1 cellular context compared by ENCODE assay signal in genomic region chr16:58859958-58860669, GRCh38.
A peak's percentile ranks its signal among the peaks of the same experiment; 100 is the strongest.
TF ChIP-seq lines count a peak whose summit lies in the region.

No MANE protein-coding gene starts in this region.

TF ChIP-seq in K562, 482 proteins besides CTCF, POLR2A, EP300 and RAD21 (continued from another document and continues in another):
- TF ChIP-seq E2F8 (IDR thresholded peaks at IDR 0.05; ENCODE audit: low read depth, partially characterized antibody) (peak; percentile 21), ZNF764 (CRISPR knock-in tag; IDR thresholded peaks at IDR 0.05; ENCODE audit: low read depth) (no peak), HNRNPH1 (optimal IDR thresholded peaks at IDR 0.05; ENCODE audit: low read depth, low read length) (no peak), FOXK1 (CRISPR knock-in tag; IDR thresholded peaks at IDR 0.05; ENCODE audit: borderline replicate concordance) (no peak), ZBTB49 (CRISPR knock-in tag; IDR thresholded peaks at IDR 0.05; ENCODE audit: borderline replicate concordance) (no peak), MCM3 (IDR thresholded peaks at IDR 0.05) (no peak), ZEB2 (IDR thresholded peaks at IDR 0.05) (peak; percentile 70; the same call in 1 of the 2 replicates), CHCHD3 (CRISPR knock-in tag; IDR thresholded peaks at IDR 0.05) (no peak), NFE2 (IDR thresholded peaks at IDR 0.05; ENCODE audit: low read depth) (peak; percentile 61), U2AF2 (optimal IDR thresholded peaks at IDR 0.05; ENCODE audit: low read depth, low read length) (no peak), ZNF584 (CRISPR knock-in tag; IDR thresholded peaks at IDR 0.05; ENCODE audit: low read depth) (no peak), RFX5 (IDR thresholded peaks at IDR 0.05; ENCODE audit: low read depth, low read length) (0 out of 2 replicates have a peak, but pooled peaks have one; percentile 44), SRSF7 (optimal IDR thresholded peaks at IDR 0.05; ENCODE audit: low read depth, low read length) (no peak), BCL6 (CRISPR knock-in tag; IDR thresholded peaks at IDR 0.05) (no peak), SRSF9 (IDR thresholded peaks at IDR 0.05; ENCODE audit: borderline replicate concordance, low read depth, low read length) (no peak), CREBBP (IDR thresholded peaks at IDR 0.05; ENCODE audit: low read depth, low read length) (no peak), ZNF77 (CRISPR knock-in tag; IDR thresholded peaks at IDR 0.05) (no peak), KDM1A (IDR thresholded peaks at IDR 0.05) (peak; percentile 70 to 77), SRF (CRISPR knock-in tag; IDR thresholded peaks at IDR 0.05) (peak in 1 of 2 experiments; percentile 86; a peak in 1 of 4 replicates), NR3C1 (CRISPR knock-in tag; IDR thresholded peaks at IDR 0.05) (no peak), ZNF561 (CRISPR knock-in tag; conservative IDR thresholded peaks at IDR 0.05) (no peak), MAFF (IDR thresholded peaks at IDR 0.05; ENCODE audit: low read length) (0 out of 2 replicates have a peak, but pooled peaks have one; percentile 43), ZNF184 (CRISPR knock-in tag; IDR thresholded peaks at IDR 0.05) (no peak), ZNF280B (CRISPR knock-in tag; IDR thresholded peaks at IDR 0.05) (no peak), NEUROD1 (IDR thresholded peaks at IDR 0.05; ENCODE audit: borderline replicate concordance, low read depth, low read length, partially characterized antibody) (peak; percentile 30), ZBTB1 (CRISPR knock-in tag; IDR thresholded peaks at IDR 0.05; ENCODE audit: borderline replicate concordance, low read depth) (no peak), ZNF24 (IDR thresholded peaks at IDR 0.05) (peak; percentile 51; the same call in 1 of the 2 replicates), SNIP1 (IDR thresholded peaks at IDR 0.05; ENCODE audit: low read depth) (no peak)
- TF ChIP-seq, protein P1, sequence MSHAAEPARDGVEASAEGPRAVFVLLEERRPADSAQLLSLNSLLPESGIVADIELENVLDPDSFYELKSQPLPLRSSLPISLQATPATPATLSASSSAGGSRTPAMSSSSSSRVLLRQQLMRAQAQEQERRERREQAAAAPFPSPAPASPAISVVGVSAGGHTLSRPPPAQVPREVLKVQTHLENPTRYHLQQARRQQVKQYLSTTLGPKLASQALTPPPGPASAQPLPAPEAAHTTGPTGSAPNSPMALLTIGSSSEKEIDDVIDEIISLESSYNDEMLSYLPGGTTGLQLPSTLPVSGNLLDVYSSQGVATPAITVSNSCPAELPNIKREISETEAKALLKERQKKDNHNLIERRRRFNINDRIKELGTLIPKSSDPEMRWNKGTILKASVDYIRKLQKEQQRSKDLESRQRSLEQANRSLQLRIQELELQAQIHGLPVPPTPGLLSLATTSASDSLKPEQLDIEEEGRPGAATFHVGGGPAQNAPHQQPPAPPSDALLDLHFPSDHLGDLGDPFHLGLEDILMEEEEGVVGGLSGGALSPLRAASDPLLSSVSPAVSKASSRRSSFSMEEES (CRISPR knock-in tag; IDR thresholded peaks at IDR 0.05) = no peak
- TF ChIP-seq, protein P2, sequence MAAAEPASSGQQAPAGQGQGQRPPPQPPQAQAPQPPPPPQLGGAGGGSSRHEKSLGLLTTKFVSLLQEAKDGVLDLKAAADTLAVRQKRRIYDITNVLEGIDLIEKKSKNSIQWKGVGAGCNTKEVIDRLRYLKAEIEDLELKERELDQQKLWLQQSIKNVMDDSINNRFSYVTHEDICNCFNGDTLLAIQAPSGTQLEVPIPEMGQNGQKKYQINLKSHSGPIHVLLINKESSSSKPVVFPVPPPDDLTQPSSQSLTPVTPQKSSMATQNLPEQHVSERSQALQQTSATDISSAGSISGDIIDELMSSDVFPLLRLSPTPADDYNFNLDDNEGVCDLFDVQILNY (CRISPR knock-in tag; IDR thresholded peaks at IDR 0.05) = no peak
- TF ChIP-seq, protein P3, sequence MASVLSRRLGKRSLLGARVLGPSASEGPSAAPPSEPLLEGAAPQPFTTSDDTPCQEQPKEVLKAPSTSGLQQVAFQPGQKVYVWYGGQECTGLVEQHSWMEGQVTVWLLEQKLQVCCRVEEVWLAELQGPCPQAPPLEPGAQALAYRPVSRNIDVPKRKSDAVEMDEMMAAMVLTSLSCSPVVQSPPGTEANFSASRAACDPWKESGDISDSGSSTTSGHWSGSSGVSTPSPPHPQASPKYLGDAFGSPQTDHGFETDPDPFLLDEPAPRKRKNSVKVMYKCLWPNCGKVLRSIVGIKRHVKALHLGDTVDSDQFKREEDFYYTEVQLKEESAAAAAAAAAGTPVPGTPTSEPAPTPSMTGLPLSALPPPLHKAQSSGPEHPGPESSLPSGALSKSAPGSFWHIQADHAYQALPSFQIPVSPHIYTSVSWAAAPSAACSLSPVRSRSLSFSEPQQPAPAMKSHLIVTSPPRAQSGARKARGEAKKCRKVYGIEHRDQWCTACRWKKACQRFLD (CRISPR knock-in tag; IDR thresholded peaks at IDR 0.05) = no peak
- TF ChIP-seq, protein P4, sequence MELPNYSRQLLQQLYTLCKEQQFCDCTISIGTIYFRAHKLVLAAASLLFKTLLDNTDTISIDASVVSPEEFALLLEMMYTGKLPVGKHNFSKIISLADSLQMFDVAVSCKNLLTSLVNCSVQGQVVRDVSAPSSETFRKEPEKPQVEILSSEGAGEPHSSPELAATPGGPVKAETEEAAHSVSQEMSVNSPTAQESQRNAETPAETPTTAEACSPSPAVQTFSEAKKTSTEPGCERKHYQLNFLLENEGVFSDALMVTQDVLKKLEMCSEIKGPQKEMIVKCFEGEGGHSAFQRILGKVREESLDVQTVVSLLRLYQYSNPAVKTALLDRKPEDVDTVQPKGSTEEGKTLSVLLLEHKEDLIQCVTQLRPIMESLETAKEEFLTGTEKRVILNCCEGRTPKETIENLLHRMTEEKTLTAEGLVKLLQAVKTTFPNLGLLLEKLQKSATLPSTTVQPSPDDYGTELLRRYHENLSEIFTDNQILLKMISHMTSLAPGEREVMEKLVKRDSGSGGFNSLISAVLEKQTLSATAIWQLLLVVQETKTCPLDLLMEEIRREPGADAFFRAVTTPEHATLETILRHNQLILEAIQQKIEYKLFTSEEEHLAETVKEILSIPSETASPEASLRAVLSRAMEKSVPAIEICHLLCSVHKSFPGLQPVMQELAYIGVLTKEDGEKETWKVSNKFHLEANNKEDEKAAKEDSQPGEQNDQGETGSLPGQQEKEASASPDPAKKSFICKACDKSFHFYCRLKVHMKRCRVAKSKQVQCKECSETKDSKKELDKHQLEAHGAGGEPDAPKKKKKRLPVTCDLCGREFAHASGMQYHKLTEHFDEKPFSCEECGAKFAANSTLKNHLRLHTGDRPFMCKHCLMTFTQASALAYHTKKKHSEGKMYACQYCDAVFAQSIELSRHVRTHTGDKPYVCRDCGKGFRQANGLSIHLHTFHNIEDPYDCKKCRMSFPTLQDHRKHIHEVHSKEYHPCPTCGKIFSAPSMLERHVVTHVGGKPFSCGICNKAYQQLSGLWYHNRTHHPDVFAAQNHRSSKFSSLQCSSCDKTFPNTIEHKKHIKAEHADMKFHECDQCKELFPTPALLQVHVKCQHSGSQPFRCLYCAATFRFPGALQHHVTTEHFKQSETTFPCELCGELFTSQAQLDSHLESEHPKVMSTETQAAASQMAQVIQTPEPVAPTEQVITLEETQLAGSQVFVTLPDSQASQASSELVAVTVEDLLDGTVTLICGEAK (IDR thresholded peaks at IDR 0.05) = no peak
- TF ChIP-seq, protein P4 (CRISPR knock-in tag; IDR thresholded peaks at IDR 0.05) = no peak
- TF ChIP-seq, protein P5, sequence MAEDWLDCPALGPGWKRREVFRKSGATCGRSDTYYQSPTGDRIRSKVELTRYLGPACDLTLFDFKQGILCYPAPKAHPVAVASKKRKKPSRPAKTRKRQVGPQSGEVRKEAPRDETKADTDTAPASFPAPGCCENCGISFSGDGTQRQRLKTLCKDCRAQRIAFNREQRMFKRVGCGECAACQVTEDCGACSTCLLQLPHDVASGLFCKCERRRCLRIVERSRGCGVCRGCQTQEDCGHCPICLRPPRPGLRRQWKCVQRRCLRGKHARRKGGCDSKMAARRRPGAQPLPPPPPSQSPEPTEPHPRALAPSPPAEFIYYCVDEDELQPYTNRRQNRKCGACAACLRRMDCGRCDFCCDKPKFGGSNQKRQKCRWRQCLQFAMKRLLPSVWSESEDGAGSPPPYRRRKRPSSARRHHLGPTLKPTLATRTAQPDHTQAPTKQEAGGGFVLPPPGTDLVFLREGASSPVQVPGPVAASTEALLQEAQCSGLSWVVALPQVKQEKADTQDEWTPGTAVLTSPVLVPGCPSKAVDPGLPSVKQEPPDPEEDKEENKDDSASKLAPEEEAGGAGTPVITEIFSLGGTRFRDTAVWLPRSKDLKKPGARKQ (CRISPR knock-in tag; IDR thresholded peaks at IDR 0.05) = no peak
- TF ChIP-seq, protein P6, sequence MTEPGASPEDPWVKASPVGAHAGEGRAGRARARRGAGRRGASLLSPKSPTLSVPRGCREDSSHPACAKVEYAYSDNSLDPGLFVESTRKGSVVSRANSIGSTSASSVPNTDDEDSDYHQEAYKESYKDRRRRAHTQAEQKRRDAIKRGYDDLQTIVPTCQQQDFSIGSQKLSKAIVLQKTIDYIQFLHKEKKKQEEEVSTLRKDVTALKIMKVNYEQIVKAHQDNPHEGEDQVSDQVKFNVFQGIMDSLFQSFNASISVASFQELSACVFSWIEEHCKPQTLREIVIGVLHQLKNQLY (CRISPR knock-in tag; conservative IDR thresholded peaks at IDR 0.05) = no peak
